Comparison of ENCODE assay signal across 8 cellular contexts in the genomic region with DNA sequence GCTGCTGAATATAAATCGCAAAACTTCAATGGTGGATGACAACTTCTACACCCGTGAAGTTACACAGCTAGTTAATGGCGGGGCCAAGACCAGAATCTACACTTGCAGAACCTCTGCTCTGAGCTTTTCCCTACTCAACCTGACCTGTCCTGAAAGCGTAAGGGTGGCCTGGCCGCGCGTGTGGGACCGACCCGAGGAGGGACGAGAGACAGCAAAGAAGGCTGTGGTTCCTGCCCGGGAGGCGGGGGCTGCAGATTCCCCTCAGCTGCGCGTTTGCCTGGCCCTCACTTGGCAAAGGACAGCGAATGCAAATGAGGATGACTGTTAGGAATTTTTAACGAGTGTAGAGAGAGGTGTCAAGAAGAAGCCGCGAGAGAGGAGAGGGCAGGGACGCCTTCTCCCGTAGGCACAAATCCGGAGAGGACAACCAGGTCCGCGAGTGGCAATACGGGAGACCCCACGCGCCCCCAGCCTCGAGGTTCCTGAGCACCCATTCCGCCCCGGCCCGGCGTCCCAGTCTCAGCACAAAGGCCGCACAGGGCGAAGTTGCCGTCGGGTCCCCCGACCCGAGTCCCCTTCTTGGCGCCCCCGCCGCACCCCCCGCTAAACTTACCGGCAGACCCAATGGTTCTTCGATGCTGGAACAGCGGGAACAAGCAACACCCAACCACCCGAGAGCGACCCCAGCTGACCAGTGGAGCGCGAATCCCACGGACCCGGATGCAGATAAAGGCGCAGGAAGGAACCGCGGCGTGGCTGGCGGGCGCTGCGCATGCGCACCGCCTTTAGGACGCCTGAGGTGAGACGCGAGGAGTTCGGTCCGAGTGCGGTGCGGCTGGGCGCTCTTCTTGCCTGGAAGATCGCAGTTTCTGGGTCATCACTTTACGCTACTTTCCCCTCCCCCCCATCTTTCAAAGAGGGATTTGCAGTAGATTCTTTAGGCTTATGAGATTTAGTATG. TPM values are rescaled to one million over a fixed set of nuclear protein-coding genes. Genes with fewer than 3 reads are reported as not detected.
DNase-seq lines count a peak whose midpoint lies in the region; TF ChIP-seq lines count a peak whose summit lies in the region.

TSS of gene GNPDA2 (minus strand) at position 696 of the 960 bp plus-strand sequence. CDS start 4,349 bp downstream, outside the sequence.

- H3K9me3 ChIP-seq in mesodermal cell (ENCODE audit: control insufficient read depth, low read length), result no peaks in the 10 kb centered on the region

- no peaks in the 10 kb centered on the region for H3K36me3 ChIP-seq in mesodermal cell (ENCODE audit: control insufficient read depth, insufficient read depth, low read length)

- peak within 1 kb of the TSS; percentile 65 for H3K27ac ChIP-seq in mesodermal cell (ENCODE audit: low read depth, low read length, severe bottlenecking)

- peak; percentile 90 for DNase-seq in COLO668 (lab: John Stamatoyannopoulos, UW; ENCODE audit: unreplicated experiment)
- DNase-seq in GM20000 (ENCODE audit: low spot score), result peak; percentile 86
- peak; percentile 49 for DNase-seq in HT-29 (ENCODE audit: low spot score)
- peak; percentile 83 for DNase-seq in NOMO-1 treated with DMSO at 0.1 percent for 48 hours (lab: John Stamatoyannopoulos, UW; ENCODE audit: unreplicated experiment)
- DNase-seq in activated CD8-positive, alpha-beta memory T cell treated with anti-CD3 and anti-CD28 coated beads, Interleukin-2, amount 50 U/mL, for 1 hour (ENCODE audit: extremely low read depth), result peak; percentile 30
- DNase-seq in stimulated activated CD8-positive, alpha-beta memory T cell treated with anti-CD3 and anti-CD28 coated beads, Interleukin-15, amount 100 ng/mL, for 4 hours (ENCODE audit: low read depth in 2 of 2), result peak; percentile 58 to 64

- 0% methylated on average over 43 to 50 of the region's 69 CpGs for WGBS in mesodermal cell (ENCODE audit: insufficient coverage in 2 of 2), 2 experiments

- H3K4me3 ChIP-seq in mesodermal cell (ENCODE audit: extremely low read depth, insufficient read depth, low read length, poor library complexity, severe bottlenecking), result peak within 1 kb of the TSS; percentile 84

- in situ Hi-C loops in endometrial microvascular endothelial cells (cut with HindIII; ENCODE audit: inconsistent ontology term, low pct_unique_long_range_greater_than_20kb, low sequenced_read_pairs), result no loop called here

- no peak for TF ChIP-seq CTCF in GM20000 (IDR thresholded peaks at IDR 0.05; ENCODE audit: extremely low read depth, missing control alignments)

- H3K4me1 ChIP-seq in mesodermal cell (ENCODE audit: control insufficient read depth, insufficient read depth, low read length, poor library complexity, severe bottlenecking), result peaks cover 6% of the 10 kb centered on the region

RNA-seq across cellular contexts. Expression of gene GNPDA2, which starts in this region (rescaled TPM):
- 1.1 and 1.7 TPM in 2 replicates for total RNA-seq in HT-29 (2014; rRNA removed; shearing (Covaris generic))
- total RNA-seq in endometrial microvascular endothelial cells (ENCODE audit: inconsistent ontology term), result 30.4 TPM
- 8.9 TPM for polyA plus RNA-seq in mesodermal cell (2013, experiment 1 of 2)
- 10.6 TPM for polyA plus RNA-seq in mesodermal cell (2013, experiment 2 of 2)

Comparison
In these comparisons a context has a peak if more than half of its experiments do, and no peak if none do; other contexts are left out.
1. Peak in every context shown above with its lines: DNase-seq, H3K4me3 ChIP-seq and H3K27ac ChIP-seq.
2. RNA of gene GNPDA2 (total RNA-seq): 30.4 TPM in endometrial microvascular endothelial cells (single experiment); 1.1 to 1.7 TPM in HT-29; every median in the first group is over 10 times any median in the second.
3. DNase-seq: peak in every context shown above with its lines; median percentile 90 in COLO668; 86 in GM20000; 83 in NOMO-1 treated with DMSO at 0.1 percent for 48 hours; 61 in stimulated activated CD8-positive, alpha-beta memory T cell treated with anti-CD3 and anti-CD28 coated beads, Interleukin-15, amount 100 ng/mL, for 4 hours; 49 in HT-29; 30 in activated CD8-positive, alpha-beta memory T cell treated with anti-CD3 and anti-CD28 coated beads, Interleukin-2, amount 50 U/mL, for 1 hour.